Comparison of ENCODE assay signal across 18 cellular contexts in the genomic region with DNA sequence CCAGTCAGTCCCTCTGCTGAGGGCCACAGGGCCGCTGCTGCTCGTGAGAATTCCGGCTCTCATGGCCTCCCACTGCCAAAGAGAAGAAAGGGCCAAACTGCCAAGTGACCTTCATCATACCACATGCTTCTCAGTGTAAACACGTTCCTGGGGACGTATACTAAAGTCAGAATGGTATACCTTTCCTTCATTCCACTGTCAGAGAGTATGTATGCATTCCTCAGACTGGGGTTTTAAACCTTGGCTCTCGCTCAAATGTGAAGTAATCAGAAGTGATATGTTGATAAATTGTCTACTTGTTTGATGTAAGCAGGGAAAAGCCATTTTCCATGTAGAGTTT. TPM values are rescaled to one million over a fixed set of nuclear protein-coding genes. Genes with fewer than 3 reads are reported as not detected.
DNase-seq lines count a peak whose midpoint lies in the region; ATAC-seq and TF ChIP-seq lines count a peak whose summit lies in the region.
"Had no signal": no experiment of that assay in that cellular context is flagged by ENCODE, and none has a peak within 500 bp of the region (broad histone marks: within the 10 kb centered on the region; RNA-seq: fewer than 3 reads in every experiment).

No MANE protein-coding gene starts in this region.

- no peaks in the 10 kb centered on the region for H3K36me3 ChIP-seq in esophagus (ENCODE audit: control insufficient read depth in 2 of 2, insufficient read depth in 2 of 2, low read length in 1 of 2)
- no peaks in the 10 kb centered on the region for H3K36me3 ChIP-seq in lower lobe of right lung
- no peaks in the 10 kb centered on the region for H3K36me3 ChIP-seq in suprapubic skin
- H3K36me3 ChIP-seq in mucosa of descending colon (ENCODE audit: low read depth) = no peaks in the 10 kb centered on the region
- no peaks in the 10 kb centered on the region for H3K36me3 ChIP-seq in HAP-1 (replicated peaks)
- no peaks in the 10 kb centered on the region for H3K36me3 ChIP-seq in CD4-positive, alpha-beta memory T cell (ENCODE audit: insufficient read depth, low read length)
- H3K36me3 ChIP-seq: right lobe of liver, thyroid gland had no signal

- H3K9me3 ChIP-seq in esophagus (ENCODE audit: control insufficient read depth in 2 of 2, insufficient read depth in 1 of 2, low read depth in 1 of 2, low read length in 1 of 2) (no peaks in the 10 kb centered on the region), lower lobe of right lung (no peaks in the 10 kb centered on the region), suprapubic skin (no peaks in the 10 kb centered on the region), mucosa of descending colon (no peaks in the 10 kb centered on the region), HAP-1 (no peaks in the 10 kb centered on the region)
- no peaks in the 10 kb centered on the region for H3K9me3 ChIP-seq in CD4-positive, alpha-beta memory T cell (ENCODE audit: control insufficient read depth in 1 of 2, low read length in 2 of 2)
- H3K9me3 ChIP-seq: A549, right lobe of liver, thyroid gland had no signal

- H3K4me1 Mint-ChIP-seq in CD4-positive, alpha-beta memory T cell = peaks cover 0 to 5% (median 1%) of the 10 kb centered on the region in 4 donors
- H3K4me1 Mint-ChIP-seq: GM23338 had no signal

- 46 to 57% methylated on average over 6 of the region's 6 CpGs for WGBS in esophagus, 2 donors
- 46% methylated on average over 6 of the region's 6 CpGs for WGBS in suprapubic skin

- H3K27me3 ChIP-seq in esophagus (ENCODE audit: control insufficient read depth in 1 of 2, insufficient read depth in 2 of 2, low read length in 2 of 2) (no peaks in the 10 kb centered on the region), lower lobe of right lung (ENCODE audit: low read depth) (no peaks in the 10 kb centered on the region), suprapubic skin (no peaks in the 10 kb centered on the region), HAP-1 (ENCODE audit: low read depth) (no peaks in the 10 kb centered on the region)
- H3K27me3 ChIP-seq in CD4-positive, alpha-beta memory T cell (ENCODE audit: insufficient read depth, low read length) = no peaks in the 10 kb centered on the region
- H3K27me3 ChIP-seq: right lobe of liver, thyroid gland had no signal

- TF ChIP-seq EP300 in suprapubic skin (IDR thresholded peaks at IDR 0.05) = no peak

- H3K4me3 Mint-ChIP-seq in CD4-positive, alpha-beta memory T cell = no peak overlapping the region
- H3K4me3 Mint-ChIP-seq: dendritic cell treated with granulocyte-macrophage colony-stimulating factor and Interleukin-4, amounts not matched to agents 40 ng/mL and 50 ng/mL, for 4 days; GM23338 had no signal

- ATAC-seq in lower lobe of right lung = peak; percentile 23 to 56
- no peak for ATAC-seq in mucosa of descending colon
- ATAC-seq: A549, GM12878, GM23338 had no signal

- H3K4me1 ChIP-seq in esophagus (ENCODE audit: control insufficient read depth in 2 of 2, insufficient read depth in 2 of 2, low read length in 1 of 2) = no peaks in the 10 kb centered on the region
- peaks cover 41% of the 10 kb centered on the region for H3K4me1 ChIP-seq in lower lobe of right lung
- H3K4me1 ChIP-seq in suprapubic skin = peaks cover 22% of the 10 kb centered on the region
- no peaks in the 10 kb centered on the region for H3K4me1 ChIP-seq in mucosa of descending colon (ENCODE audit: low read depth)
- H3K4me1 ChIP-seq in HAP-1 = no peaks in the 10 kb centered on the region
- H3K4me1 ChIP-seq in CD4-positive, alpha-beta memory T cell (ENCODE audit: insufficient read depth, low read length) = no peaks in the 10 kb centered on the region

- H3K9me3 Mint-ChIP-seq in CD4-positive, alpha-beta memory T cell = peaks cover 0 to 6% (median 0%) of the 10 kb centered on the region in 8 donors

- intact Hi-C loops in lower lobe of right lung (cut with DNase I) = no loop called here
- intact Hi-C loops in mucosa of descending colon (cut with DNase I, micrococcal nuclease) = no loop called here
- intact Hi-C loops in CD4-positive, alpha-beta memory T cell (cut with micrococcal nuclease) = no loop called here

- in situ Hi-C loops in HAP-1 (cut with MboI; ENCODE audit: low sequenced_read_pairs) = no loop called here

- H3K27ac Mint-ChIP-seq in CD4-positive, alpha-beta memory T cell = no peak overlapping the region
- H3K27ac Mint-ChIP-seq: dendritic cell treated with granulocyte-macrophage colony-stimulating factor and Interleukin-4, amounts not matched to agents 40 ng/mL and 50 ng/mL, for 4 days; GM23338 had no signal

- peaks cover 6 to 7% of the 10 kb centered on the region in 2 donors for H3K27me3 Mint-ChIP-seq in CD4-positive, alpha-beta memory T cell

- TF ChIP-seq CTCF in lower lobe of right lung (IDR thresholded peaks at IDR 0.05) = no peak
- no peak for TF ChIP-seq CTCF in suprapubic skin (IDR thresholded peaks at IDR 0.05)
- no peak for TF ChIP-seq CTCF in mucosa of descending colon (IDR thresholded peaks at IDR 0.05)

- CTCF ChIA-PET in CD4-positive, alpha-beta memory T cell (lab: Charles Lee; ENCODE audit: partially characterized antibody) = no interaction called here

- TF ChIP-seq POLR2A in suprapubic skin (IDR thresholded peaks at IDR 0.05) = no peak

- no peaks in the 10 kb centered on the region for H3K36me3 Mint-ChIP-seq in CD4-positive, alpha-beta memory T cell

- H3K4me3 ChIP-seq in esophagus (ENCODE audit: low read depth in 1 of 2, low read length in 2 of 2) (no peak overlapping the region), lower lobe of right lung (no peak overlapping the region), suprapubic skin (no peak overlapping the region), mucosa of descending colon (no peak overlapping the region), HAP-1 (no peak overlapping the region)
- no peak overlapping the region for H3K4me3 ChIP-seq in CD4-positive, alpha-beta memory T cell (ENCODE audit: low read length in 2 of 2)
- H3K4me3 ChIP-seq: A549, GM12878, GM23338, right lobe of liver, thyroid gland had no signal

- DNase-seq in A172 (ENCODE audit: low spot score) = peak; percentile 33
- peak; percentile 58 for DNase-seq in RPMI7951 (ENCODE audit: low read depth)
- no peak for DNase-seq in lower lobe of right lung
- no peak for DNase-seq in suprapubic skin (ENCODE audit: low spot score in 2 of 2)
- no peak for DNase-seq in mucosa of descending colon
- no peak for DNase-seq in HAP-1 (ENCODE audit: low spot score in 2 of 2)
- DNase-seq in CD4-positive, alpha-beta memory T cell = no peak
- DNase-seq: activated CD4-positive, alpha-beta T cell treated with anti-CD3 and anti-CD28 coated beads, Interleukin-2, amount 50 U/mL, for 4 hours; activated effector memory CD4-positive, alpha-beta T cell treated with anti-CD3 and anti-CD28 coated beads, Interleukin-2, amount 50 U/mL, for 16 hours; DMS153; NCI-H1694 treated with DMSO at 0.1 percent for 48 hours; right lobe of liver; thyroid gland had no signal

- POLR2A ChIA-PET in CD4-positive, alpha-beta memory T cell (lab: Charles Lee; ENCODE audit: partially characterized antibody) = no interaction called here

- H3K27ac ChIP-seq in esophagus (ENCODE audit: low read depth in 2 of 2, low read length in 1 of 2) (peak overlapping the region; percentile 41 to 61), lower lobe of right lung (no peak overlapping the region), suprapubic skin (no peak overlapping the region)
- no peak overlapping the region for H3K27ac ChIP-seq in CD4-positive, alpha-beta memory T cell (ENCODE audit: low read depth, low read length)

RNA-seq across cellular contexts. Expression of gene SEC61G, which starts 52.9 kb away (rescaled TPM):
- 1,744 and 2,526 TPM in 2 replicates for total RNA-seq in A172 (2014; rRNA removed; shearing (Covaris generic))
- total RNA-seq in RPMI7951 (2014; rRNA removed; shearing (Covaris generic)) = 1,191 and 1,243 TPM in 2 replicates
- 100 to 1,000 TPM; 132 to 290 TPM for polyA plus RNA-seq in esophagus
- 79.5 TPM for total RNA-seq in lower lobe of right lung
- 100 to 1,000 TPM in 2 of 4 donors, 10 to 100 TPM in 2; 53.3 to 117 (median 92.8) TPM for total RNA-seq in suprapubic skin
- total RNA-seq in mucosa of descending colon = 100 to 1,000 TPM in 1 of 3 donors, 10 to 100 TPM in 2; 55.5 to 105 (median 84.2) TPM
- total RNA-seq in CD4-positive, alpha-beta memory T cell = 10 to 100 TPM; 67.0 to 73.9 TPM
- 100 to 1,000 TPM; 253 to 284 TPM for polyA plus RNA-seq in CD4-positive, alpha-beta memory T cell

Comparison
In these comparisons a context has a peak if more than half of its experiments do, and no peak if none do; other contexts are left out.
1. DNase-seq: peak in A172 (single experiment) and RPMI7951 (single experiment); none in lower lobe of right lung (single experiment), suprapubic skin (0 of 2), mucosa of descending colon (0 of 3), HAP-1 (0 of 2) and CD4-positive, alpha-beta memory T cell (0 of 5).
2. H3K27ac ChIP-seq: peak in esophagus (2 of 2); none in lower lobe of right lung (single experiment), suprapubic skin (single experiment) and CD4-positive, alpha-beta memory T cell (single experiment).
3. RNA of gene SEC61G, which starts 52.9 kb away (total RNA-seq): 1,744 to 2,526 TPM in A172 and 1,191 to 1,243 TPM in RPMI7951; 53.3 to 117 TPM in suprapubic skin, 55.5 to 105 TPM in mucosa of descending colon, 79.5 TPM in lower lobe of right lung (single experiment) and 67.0 to 73.9 TPM in CD4-positive, alpha-beta memory T cell; every median in the first group is over 10 times any median in the second.